Comparison of ENCODE assay signal across 8 cellular contexts in the genomic region with DNA sequence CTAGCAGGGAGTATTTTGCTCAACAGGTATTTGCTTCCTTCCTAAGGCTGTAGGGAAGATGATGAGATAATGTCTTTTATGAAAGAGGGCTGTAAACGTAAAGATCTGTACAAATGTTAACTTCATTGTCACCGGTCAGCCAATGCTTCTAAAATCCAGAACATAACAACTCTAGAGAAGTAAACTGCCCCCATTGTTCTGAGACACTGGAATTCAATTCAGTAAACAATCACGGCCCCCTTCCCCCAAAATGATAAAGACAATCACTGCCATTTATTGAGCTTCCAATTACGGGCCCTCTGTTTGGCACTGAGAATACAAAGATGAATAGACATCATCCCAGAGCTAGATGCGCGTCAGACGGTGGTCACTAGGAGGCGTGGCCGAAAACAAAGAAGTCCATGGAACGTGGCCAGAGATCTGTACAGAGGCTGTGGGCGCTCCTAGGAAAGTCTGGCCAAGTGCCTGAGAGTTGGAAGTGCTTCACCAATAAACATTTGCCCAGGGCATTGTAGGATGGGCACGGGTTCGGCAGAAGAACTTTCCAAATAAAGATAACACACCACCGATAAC. TPM values are rescaled to one million over a fixed set of nuclear protein-coding genes. Genes with fewer than 3 reads are reported as not detected.
A peak's percentile ranks its signal among the peaks of the same experiment; 100 is the strongest.
DNase-seq lines count a peak whose midpoint lies in the region; ATAC-seq and TF ChIP-seq lines count a peak whose summit lies in the region.

No MANE protein-coding gene starts in this region.

- no peaks in the 10 kb centered on the region for H3K4me1 ChIP-seq in ES-I3 (ENCODE audit: insufficient read depth, low read length)
- peaks cover 20 to 44% (median 25%) of the 10 kb centered on the region in 4 donors for H3K4me1 ChIP-seq in esophagus muscularis mucosa
- peaks cover 13 to 15% of the 10 kb centered on the region in 2 donors for H3K4me1 ChIP-seq in mucosa of rectum (ENCODE audit: control insufficient read depth in 2 of 2, insufficient read depth in 2 of 2, low read length in 2 of 2)
- peaks cover 14% of the 10 kb centered on the region for H3K4me1 ChIP-seq in thymus (ENCODE audit: control insufficient read depth, insufficient read depth, low read length)

- H3K27ac ChIP-seq in esophagus muscularis mucosa (replicated peaks in 1 of 4) (peak overlapping the region; percentile 92 to 96 (median 94)), mucosa of rectum (ENCODE audit: low read depth in 2 of 2, low read length in 2 of 2) (peak overlapping the region; percentile 88 to 96), thymus (ENCODE audit: low read depth) (no peak overlapping the region)

- peak; percentile 58 for DNase-seq in NCI-H2196 treated with DMSO at 0.1 percent for 48 hours (lab: John Stamatoyannopoulos, UW; ENCODE audit: unreplicated experiment)
- peak; percentile 43 to 61 for DNase-seq in activated CD4-positive, alpha-beta T cell treated with anti-CD3 and anti-CD28 coated beads, Interleukin-2, amount 50 U/mL, for 48 hours
- DNase-seq in esophagus muscularis mucosa (ENCODE audit: extremely low spot score): no peak
- no peak for DNase-seq in cerebellar nuclear complex (lab: John Stamatoyannopoulos, UW)

- intact Hi-C loops in esophagus muscularis mucosa (cut with DNase I): loop anchor here (10.0 kb wide), 1 partner anchor 293 kb away; no protein-coding TSS in a partner anchor

- H3K36me3 ChIP-seq in ES-I3 (ENCODE audit: insufficient read depth, low read length) (peaks cover 10% of the 10 kb centered on the region), esophagus muscularis mucosa (peaks cover 29 to 49% (median 46%) of the 10 kb centered on the region in 4 donors), mucosa of rectum (ENCODE audit: control insufficient read depth in 2 of 2, insufficient read depth in 2 of 2, low read length in 2 of 2) (peaks cover 29 to 42% of the 10 kb centered on the region in 2 donors), thymus (ENCODE audit: control insufficient read depth, insufficient read depth) (peaks cover 44% of the 10 kb centered on the region)

- TF ChIP-seq EP300 in esophagus muscularis mucosa (IDR thresholded peaks at IDR 0.05): no peak

- H3K9ac ChIP-seq in ES-I3 (ENCODE audit: low read depth, low read length) (peak overlapping the region; percentile 83), mucosa of rectum (ENCODE audit: low read depth in 1 of 2, low read length in 2 of 2) (peak overlapping the region; percentile 92 to 94)

- no peak for TF ChIP-seq CTCF in esophagus muscularis mucosa (IDR thresholded peaks at IDR 0.05)

- WGBS in esophagus muscularis mucosa: 3% methylated on average over 14 of the region's 14 CpGs
- WGBS in thymus: 10% methylated on average over 14 of the region's 14 CpGs

- H3K27me3 ChIP-seq in esophagus muscularis mucosa: no peaks in the 10 kb centered on the region
- no peaks in the 10 kb centered on the region for H3K27me3 ChIP-seq in mucosa of rectum (ENCODE audit: control insufficient read depth in 2 of 2, insufficient read depth in 2 of 2, low read length in 2 of 2)
- no peaks in the 10 kb centered on the region for H3K27me3 ChIP-seq in thymus (ENCODE audit: control insufficient read depth, insufficient read depth)

- ATAC-seq in HG02763 (IDR thresholded peaks at IDR 0.05; ENCODE audit: unreplicated experiment): peak; percentile 6

- H3K9me3 ChIP-seq in ES-I3 (ENCODE audit: control insufficient read depth, insufficient read depth, low read length) (no peaks in the 10 kb centered on the region), esophagus muscularis mucosa (no peaks in the 10 kb centered on the region), mucosa of rectum (ENCODE audit: control insufficient read depth in 2 of 2, low read length in 2 of 2) (no peaks in the 10 kb centered on the region), thymus (ENCODE audit: control insufficient read depth) (no peaks in the 10 kb centered on the region)

- H3K4me3 ChIP-seq in esophagus muscularis mucosa (peak overlapping the region; percentile 64 to 87 (median 82)), mucosa of rectum (ENCODE audit: low read length in 2 of 2) (peak overlapping the region; percentile 88 to 97), thymus (ENCODE audit: low read length) (peak overlapping the region; percentile 82)

- no peak for TF ChIP-seq POLR2A in esophagus muscularis mucosa (IDR thresholded peaks at IDR 0.05; ENCODE audit: low read depth)

RNA-seq across cellular contexts. Expression of a gene that starts 0.6 kb away (rescaled TPM):
- total RNA-seq in esophagus muscularis mucosa: 10 to 100 TPM; 34.5 to 48.2 (median 43.8) TPM
- polyA plus RNA-seq in thymus: 148 TPM

RNA-seq across cellular contexts. Expression of a gene that starts 0.9 kb away (rescaled TPM):
- total RNA-seq in esophagus muscularis mucosa: 10 to 100 TPM in 1 of 4 donors, 1 to 10 TPM in 3; 5.0 to 10.2 (median 7.5) TPM
- 10.0 TPM for polyA plus RNA-seq in thymus

RNA-seq across cellular contexts. Expression of a gene that starts 25.0 kb away (rescaled TPM):
- total RNA-seq in esophagus muscularis mucosa: 10 to 100 TPM; 20.2 to 26.0 (median 23.8) TPM
- 4.4 TPM for polyA plus RNA-seq in thymus

RNA-seq across cellular contexts. Expression of a gene that starts 36.3 kb away (rescaled TPM):
- total RNA-seq in esophagus muscularis mucosa: 10 to 100 TPM; 15.9 to 32.8 (median 28.0) TPM
- 11.2 TPM for polyA plus RNA-seq in thymus

RNA-seq across cellular contexts. Expression of a gene that starts 39.4 kb away (rescaled TPM):
- under 1 TPM; under 0.01 to 0.71 (median 0.40) TPM for total RNA-seq in esophagus muscularis mucosa
- 0.62 TPM for polyA plus RNA-seq in thymus

Comparison
In these comparisons a context has a peak if more than half of its experiments do, and no peak if none do; other contexts are left out.
1. DNase-seq: peak in NCI-H2196 treated with DMSO at 0.1 percent for 48 hours (single experiment) and activated CD4-positive, alpha-beta T cell treated with anti-CD3 and anti-CD28 coated beads, Interleukin-2, amount 50 U/mL, for 48 hours (2 of 2); none in esophagus muscularis mucosa (single experiment) and cerebellar nuclear complex (0 of 2).
2. Peak in every context shown above with its lines, with median percentiles within 50 percentile points of each other: H3K4me3 ChIP-seq.